In the genomic region with DNA sequence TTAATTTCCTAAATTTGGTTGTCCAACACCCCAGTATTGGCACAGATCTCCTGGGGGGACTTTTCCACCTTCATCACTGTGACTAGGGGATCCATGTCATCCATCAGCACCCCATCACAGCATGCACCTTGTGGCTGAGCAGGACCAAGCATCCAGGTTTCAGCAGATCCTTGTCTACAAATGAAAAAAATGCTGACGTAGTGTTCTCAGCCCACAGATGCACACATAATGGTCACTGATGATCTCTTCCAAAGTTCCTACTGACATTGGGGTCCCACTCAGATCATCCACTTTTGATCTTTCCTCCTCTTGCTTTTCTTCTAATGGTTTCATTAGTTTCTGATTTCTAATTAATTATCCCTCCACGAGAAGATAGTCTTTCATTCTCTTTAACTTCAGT, we compare ENCODE assay signal across 4 cellular contexts.
TF ChIP-seq lines count a peak whose summit lies in the region.

No MANE protein-coding gene starts in this region.

TF ChIP-seq in HepG2, 621 proteins besides CTCF, POLR2A, EP300 and RAD21 (continues in another document):
- TF ChIP-seq, protein P1, sequence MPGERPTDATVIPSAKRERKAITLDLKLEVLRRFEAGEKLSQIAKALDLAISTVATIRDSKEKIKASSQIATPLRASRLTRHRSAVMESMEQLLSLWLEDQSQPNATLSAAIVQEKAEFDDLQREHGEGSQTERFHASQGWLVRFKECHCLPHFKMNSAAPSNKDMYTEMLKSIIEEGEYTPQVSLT (CRISPR knock-in tag; IDR thresholded peaks at IDR 0.05; ENCODE audit: borderline replicate concordance, low read depth): no peak
- TF ChIP-seq MAFF (IDR thresholded peaks at IDR 0.05; ENCODE audit: low read depth, low read length): peak; percentile 86

TF ChIP-seq in A549, 52 proteins besides CTCF, POLR2A, EP300 and RAD21:
- no peak for TF ChIP-seq BHLHE40 (IDR thresholded peaks at IDR 0.05; ENCODE audit: low read depth, low read length)
- no peak for TF ChIP-seq JUN (IDR thresholded peaks at IDR 0.05)
- no peak for TF ChIP-seq CBX2 (IDR thresholded peaks at IDR 0.05; ENCODE audit: borderline replicate concordance, low read depth)
- no peak for TF ChIP-seq FOSL2 (IDR thresholded peaks at IDR 0.05)
- no peak for TF ChIP-seq FOSL2 (CRISPR knock-in tag; IDR thresholded peaks at IDR 0.05)
- TF ChIP-seq MAFK (IDR thresholded peaks at IDR 0.05; ENCODE audit: partially characterized antibody): peak; percentile 64
- no peak for TF ChIP-seq EHF (CRISPR knock-in tag; IDR thresholded peaks at IDR 0.05)
- no peak for TF ChIP-seq PHF8 (IDR thresholded peaks at IDR 0.05; ENCODE audit: borderline replicate concordance, low read depth)

TF ChIP-seq in IMR-90, 13 proteins besides CTCF, POLR2A, EP300 and RAD21:
- no peak for TF ChIP-seq RCOR1 (IDR thresholded peaks at IDR 0.05; ENCODE audit: insufficient replicate concordance, low read length)
- TF ChIP-seq MAFK (IDR thresholded peaks at IDR 0.05; ENCODE audit: low read depth, low read length): peak; percentile 76

TF ChIP-seq in K562, 482 proteins besides CTCF, POLR2A, EP300 and RAD21:
- TF ChIP-seq ZNF316 (IDR thresholded peaks at IDR 0.05) (peak; percentile 57), MAFG (tag; conservative IDR thresholded peaks at IDR 0.05) (peak; percentile 48; the same call in 1 of the 2 replicates), MAFF (IDR thresholded peaks at IDR 0.05; ENCODE audit: low read length) (peak; percentile 66), C11orf30 (IDR thresholded peaks at IDR 0.05; ENCODE audit: low read depth) (peak; percentile 39; the same call in 1 of the 2 replicates), PYGO2 (tag; IDR thresholded peaks at IDR 0.05) (no peak), MAFK (IDR thresholded peaks at IDR 0.05; ENCODE audit: low read length) (peak; percentile 61)
- TF ChIP-seq, protein P2, sequence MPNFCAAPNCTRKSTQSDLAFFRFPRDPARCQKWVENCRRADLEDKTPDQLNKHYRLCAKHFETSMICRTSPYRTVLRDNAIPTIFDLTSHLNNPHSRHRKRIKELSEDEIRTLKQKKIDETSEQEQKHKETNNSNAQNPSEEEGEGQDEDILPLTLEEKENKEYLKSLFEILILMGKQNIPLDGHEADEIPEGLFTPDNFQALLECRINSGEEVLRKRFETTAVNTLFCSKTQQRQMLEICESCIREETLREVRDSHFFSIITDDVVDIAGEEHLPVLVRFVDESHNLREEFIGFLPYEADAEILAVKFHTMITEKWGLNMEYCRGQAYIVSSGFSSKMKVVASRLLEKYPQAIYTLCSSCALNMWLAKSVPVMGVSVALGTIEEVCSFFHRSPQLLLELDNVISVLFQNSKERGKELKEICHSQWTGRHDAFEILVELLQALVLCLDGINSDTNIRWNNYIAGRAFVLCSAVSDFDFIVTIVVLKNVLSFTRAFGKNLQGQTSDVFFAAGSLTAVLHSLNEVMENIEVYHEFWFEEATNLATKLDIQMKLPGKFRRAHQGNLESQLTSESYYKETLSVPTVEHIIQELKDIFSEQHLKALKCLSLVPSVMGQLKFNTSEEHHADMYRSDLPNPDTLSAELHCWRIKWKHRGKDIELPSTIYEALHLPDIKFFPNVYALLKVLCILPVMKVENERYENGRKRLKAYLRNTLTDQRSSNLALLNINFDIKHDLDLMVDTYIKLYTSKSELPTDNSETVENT (CRISPR knock-in tag; IDR thresholded peaks at IDR 0.05): no peak
